Comparison of ENCODE assay signal across 1 cellular context in the genomic region with DNA sequence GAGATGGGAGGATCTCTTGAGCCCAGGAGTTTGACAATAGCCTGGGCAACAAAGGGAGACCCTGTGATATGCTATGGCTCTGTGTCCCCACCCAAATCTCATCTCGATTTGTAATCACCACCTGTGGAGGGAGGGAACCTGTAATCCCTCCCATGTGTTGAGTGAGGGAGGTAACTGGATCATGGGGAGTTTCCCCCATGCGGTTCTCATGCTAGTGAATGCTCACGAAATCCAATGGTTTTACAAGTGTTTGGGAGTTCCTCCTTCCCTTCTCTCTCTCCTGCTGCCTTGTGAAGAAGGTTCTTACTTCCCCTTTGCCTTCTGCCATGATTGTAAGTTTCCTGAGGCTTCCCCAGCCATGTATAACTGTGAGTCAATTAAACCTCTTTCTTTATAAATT.
A peak's percentile ranks its signal among the peaks of the same experiment; 100 is the strongest.
TF ChIP-seq lines count a peak whose summit lies in the region.

No MANE protein-coding gene starts in this region.

TF ChIP-seq in K562, 482 proteins besides CTCF, POLR2A, EP300 and RAD21:
- TF ChIP-seq NONO (IDR thresholded peaks at IDR 0.05; ENCODE audit: low read depth in 2 of 2, low read length in 1 of 2) = no peak
- TF ChIP-seq PHB (CRISPR knock-in tag; IDR thresholded peaks at IDR 0.05) = no peak
- TF ChIP-seq CSDE1 (IDR thresholded peaks at IDR 0.05) = no peak
- TF ChIP-seq XRCC4 (IDR thresholded peaks at IDR 0.05; ENCODE audit: extremely low read depth, insufficient read depth, insufficient read length) = no peak
- TF ChIP-seq ESRRB (CRISPR knock-in tag; IDR thresholded peaks at IDR 0.05; ENCODE audit: borderline replicate concordance) = no peak
- no peak for TF ChIP-seq SAP30 (IDR thresholded peaks at IDR 0.05; ENCODE audit: borderline replicate concordance, insufficient read depth, low read depth, low read length, poor library complexity, severe bottlenecking)
- TF ChIP-seq, protein P1, sequence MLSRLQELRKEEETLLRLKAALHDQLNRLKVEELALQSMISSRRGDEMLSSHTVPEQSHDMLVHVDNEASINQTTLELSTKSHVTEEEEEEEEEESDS (CRISPR knock-in tag; IDR thresholded peaks at IDR 0.05) = no peak
- no peak for TF ChIP-seq DDX20 (tag; IDR thresholded peaks at IDR 0.05; ENCODE audit: low read depth)
- TF ChIP-seq ZNF354B (CRISPR knock-in tag; IDR thresholded peaks at IDR 0.05) = no peak
- TF ChIP-seq MAFK (IDR thresholded peaks at IDR 0.05; ENCODE audit: low read length) = 0 out of 2 replicates have a peak, but pooled peaks have one; percentile 3
- TF ChIP-seq TAL1 (IDR thresholded peaks at IDR 0.05) = no peak
- TF ChIP-seq ZNF561 (CRISPR knock-in tag; conservative IDR thresholded peaks at IDR 0.05) = no peak
- no peak for TF ChIP-seq HDGF (IDR thresholded peaks at IDR 0.05)
- no peak for TF ChIP-seq ETS2 (tag; IDR thresholded peaks at IDR 0.05; ENCODE audit: borderline replicate concordance, poor library complexity, severe bottlenecking)
- peak; percentile 47; the same call in 1 of the 2 replicates for TF ChIP-seq SPI1 (IDR thresholded peaks at IDR 0.05; ENCODE audit: borderline replicate concordance, low read depth, low read length)
- TF ChIP-seq DMBX1 (CRISPR knock-in tag; IDR thresholded peaks at IDR 0.05; ENCODE audit: borderline replicate concordance) = no peak
- TF ChIP-seq THRAP3 (IDR thresholded peaks at IDR 0.05; ENCODE audit: borderline replicate concordance) = no peak
- no peak for TF ChIP-seq ZKSCAN8 (CRISPR knock-in tag; IDR thresholded peaks at IDR 0.05)
- TF ChIP-seq KHSRP (IDR thresholded peaks at IDR 0.05) = no peak
- TF ChIP-seq ZNF778 (CRISPR knock-in tag; IDR thresholded peaks at IDR 0.05) = no peak
- no peak for TF ChIP-seq SMARCC2 (IDR thresholded peaks at IDR 0.05; ENCODE audit: low read depth)
- TF ChIP-seq AFF1 (IDR thresholded peaks at IDR 0.05; ENCODE audit: low read depth in 1 of 2, partially characterized antibody in 2 of 2) = no peak
- 0 out of 2 replicates have a peak, but pooled peaks have one; percentile 8 for TF ChIP-seq ARID1B (IDR thresholded peaks at IDR 0.05)
- no peak for TF ChIP-seq HMGN3 (IDR thresholded peaks at IDR 0.05; ENCODE audit: borderline replicate concordance, extremely low read depth, insufficient read length, low read depth, low read length)
- TF ChIP-seq SP2 (IDR thresholded peaks at IDR 0.05; ENCODE audit: extremely low read depth, low read depth, low read length, poor library complexity, severe bottlenecking) = no peak
- no peak for TF ChIP-seq ZNF280B (CRISPR knock-in tag; IDR thresholded peaks at IDR 0.05)
- TF ChIP-seq CHD2 (IDR thresholded peaks at IDR 0.05; ENCODE audit: low read depth, low read length) = no peak
- no peak for TF ChIP-seq ELF1 (tag; IDR thresholded peaks at IDR 0.05)
- TF ChIP-seq, protein P2, sequence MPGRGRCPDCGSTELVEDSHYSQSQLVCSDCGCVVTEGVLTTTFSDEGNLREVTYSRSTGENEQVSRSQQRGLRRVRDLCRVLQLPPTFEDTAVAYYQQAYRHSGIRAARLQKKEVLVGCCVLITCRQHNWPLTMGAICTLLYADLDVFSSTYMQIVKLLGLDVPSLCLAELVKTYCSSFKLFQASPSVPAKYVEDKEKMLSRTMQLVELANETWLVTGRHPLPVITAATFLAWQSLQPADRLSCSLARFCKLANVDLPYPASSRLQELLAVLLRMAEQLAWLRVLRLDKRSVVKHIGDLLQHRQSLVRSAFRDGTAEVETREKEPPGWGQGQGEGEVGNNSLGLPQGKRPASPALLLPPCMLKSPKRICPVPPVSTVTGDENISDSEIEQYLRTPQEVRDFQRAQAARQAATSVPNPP (IDR thresholded peaks at IDR 0.05; ENCODE audit: borderline replicate concordance, insufficient read depth, insufficient read length) = no peak
- TF ChIP-seq TRIM28 (IDR thresholded peaks at IDR 0.05) = no peak; the same call in 1 of the 2 replicates
- no peak for TF ChIP-seq DNMT1 (IDR thresholded peaks at IDR 0.05)
- TF ChIP-seq TAF1 (IDR thresholded peaks at IDR 0.05; ENCODE audit: control insufficient read depth, extremely low read depth, insufficient read depth, low read length, severe bottlenecking) = no peak
- TF ChIP-seq, protein P3, sequence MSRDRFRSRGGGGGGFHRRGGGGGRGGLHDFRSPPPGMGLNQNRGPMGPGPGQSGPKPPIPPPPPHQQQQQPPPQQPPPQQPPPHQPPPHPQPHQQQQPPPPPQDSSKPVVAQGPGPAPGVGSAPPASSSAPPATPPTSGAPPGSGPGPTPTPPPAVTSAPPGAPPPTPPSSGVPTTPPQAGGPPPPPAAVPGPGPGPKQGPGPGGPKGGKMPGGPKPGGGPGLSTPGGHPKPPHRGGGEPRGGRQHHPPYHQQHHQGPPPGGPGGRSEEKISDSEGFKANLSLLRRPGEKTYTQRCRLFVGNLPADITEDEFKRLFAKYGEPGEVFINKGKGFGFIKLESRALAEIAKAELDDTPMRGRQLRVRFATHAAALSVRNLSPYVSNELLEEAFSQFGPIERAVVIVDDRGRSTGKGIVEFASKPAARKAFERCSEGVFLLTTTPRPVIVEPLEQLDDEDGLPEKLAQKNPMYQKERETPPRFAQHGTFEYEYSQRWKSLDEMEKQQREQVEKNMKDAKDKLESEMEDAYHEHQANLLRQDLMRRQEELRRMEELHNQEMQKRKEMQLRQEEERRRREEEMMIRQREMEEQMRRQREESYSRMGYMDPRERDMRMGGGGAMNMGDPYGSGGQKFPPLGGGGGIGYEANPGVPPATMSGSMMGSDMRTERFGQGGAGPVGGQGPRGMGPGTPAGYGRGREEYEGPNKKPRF (IDR thresholded peaks at IDR 0.05; ENCODE audit: low read depth, low read length) = no peak
- TF ChIP-seq, protein P4, sequence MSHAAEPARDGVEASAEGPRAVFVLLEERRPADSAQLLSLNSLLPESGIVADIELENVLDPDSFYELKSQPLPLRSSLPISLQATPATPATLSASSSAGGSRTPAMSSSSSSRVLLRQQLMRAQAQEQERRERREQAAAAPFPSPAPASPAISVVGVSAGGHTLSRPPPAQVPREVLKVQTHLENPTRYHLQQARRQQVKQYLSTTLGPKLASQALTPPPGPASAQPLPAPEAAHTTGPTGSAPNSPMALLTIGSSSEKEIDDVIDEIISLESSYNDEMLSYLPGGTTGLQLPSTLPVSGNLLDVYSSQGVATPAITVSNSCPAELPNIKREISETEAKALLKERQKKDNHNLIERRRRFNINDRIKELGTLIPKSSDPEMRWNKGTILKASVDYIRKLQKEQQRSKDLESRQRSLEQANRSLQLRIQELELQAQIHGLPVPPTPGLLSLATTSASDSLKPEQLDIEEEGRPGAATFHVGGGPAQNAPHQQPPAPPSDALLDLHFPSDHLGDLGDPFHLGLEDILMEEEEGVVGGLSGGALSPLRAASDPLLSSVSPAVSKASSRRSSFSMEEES (CRISPR knock-in tag; IDR thresholded peaks at IDR 0.05) = no peak
- no peak for TF ChIP-seq MLX (CRISPR knock-in tag; conservative IDR thresholded peaks at IDR 0.05)
- no peak for TF ChIP-seq LCOR (CRISPR knock-in tag; IDR thresholded peaks at IDR 0.05)
- 0 out of 2 replicates have a peak, but pooled peaks have one; percentile 38 for TF ChIP-seq CC2D1A (IDR thresholded peaks at IDR 0.05)
- no peak for TF ChIP-seq ZNF695 (CRISPR knock-in tag; IDR thresholded peaks at IDR 0.05)
- no peak for TF ChIP-seq ZNF146 (CRISPR knock-in tag; IDR thresholded peaks at IDR 0.05; ENCODE audit: unreplicated experiment)
- TF ChIP-seq YBX1 (IDR thresholded peaks at IDR 0.05) = no peak
- no peak for TF ChIP-seq HDAC1 (IDR thresholded peaks at IDR 0.05)
- TF ChIP-seq TRIM24 (IDR thresholded peaks at IDR 0.05) = peak in 1 of 2 experiments; percentile 6; a peak in 1 of 4 replicates
- TF ChIP-seq ZNF57 (CRISPR knock-in tag; IDR thresholded peaks at IDR 0.05) = no peak
- TF ChIP-seq SREBF1 (IDR thresholded peaks at IDR 0.05; ENCODE audit: borderline replicate concordance, low read depth, low read length) = no peak
- TF ChIP-seq NFIX (CRISPR knock-in tag; IDR thresholded peaks at IDR 0.05; ENCODE audit: low read depth) = no peak
- TF ChIP-seq NFE2L1 (tag; IDR thresholded peaks at IDR 0.05; ENCODE audit: borderline replicate concordance, low read depth) = no peak
- no peak for TF ChIP-seq MYC (IDR thresholded peaks at IDR 0.05; ENCODE audit: low read depth, low read length)
- TF ChIP-seq MYC (CRISPR knock-in tag; IDR thresholded peaks at IDR 0.05; ENCODE audit: borderline replicate concordance, low read depth) = no peak
- TF ChIP-seq FOXM1 (IDR thresholded peaks at IDR 0.05; ENCODE audit: low read depth) = peak; percentile 29; the same call in 1 of the 2 replicates
- TF ChIP-seq FOXM1 (CRISPR knock-in tag; IDR thresholded peaks at IDR 0.05; ENCODE audit: low read depth) = no peak
- TF ChIP-seq, protein P5, sequence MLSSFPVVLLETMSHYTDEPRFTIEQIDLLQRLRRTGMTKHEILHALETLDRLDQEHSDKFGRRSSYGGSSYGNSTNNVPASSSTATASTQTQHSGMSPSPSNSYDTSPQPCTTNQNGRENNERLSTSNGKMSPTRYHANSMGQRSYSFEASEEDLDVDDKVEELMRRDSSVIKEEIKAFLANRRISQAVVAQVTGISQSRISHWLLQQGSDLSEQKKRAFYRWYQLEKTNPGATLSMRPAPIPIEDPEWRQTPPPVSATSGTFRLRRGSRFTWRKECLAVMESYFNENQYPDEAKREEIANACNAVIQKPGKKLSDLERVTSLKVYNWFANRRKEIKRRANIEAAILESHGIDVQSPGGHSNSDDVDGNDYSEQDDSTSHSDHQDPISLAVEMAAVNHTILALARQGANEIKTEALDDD (IDR thresholded peaks at IDR 0.05) = no peak
- TF ChIP-seq MEIS2 (IDR thresholded peaks at IDR 0.05; ENCODE audit: partially characterized antibody) = peak; percentile 9
- TF ChIP-seq, protein P6, sequence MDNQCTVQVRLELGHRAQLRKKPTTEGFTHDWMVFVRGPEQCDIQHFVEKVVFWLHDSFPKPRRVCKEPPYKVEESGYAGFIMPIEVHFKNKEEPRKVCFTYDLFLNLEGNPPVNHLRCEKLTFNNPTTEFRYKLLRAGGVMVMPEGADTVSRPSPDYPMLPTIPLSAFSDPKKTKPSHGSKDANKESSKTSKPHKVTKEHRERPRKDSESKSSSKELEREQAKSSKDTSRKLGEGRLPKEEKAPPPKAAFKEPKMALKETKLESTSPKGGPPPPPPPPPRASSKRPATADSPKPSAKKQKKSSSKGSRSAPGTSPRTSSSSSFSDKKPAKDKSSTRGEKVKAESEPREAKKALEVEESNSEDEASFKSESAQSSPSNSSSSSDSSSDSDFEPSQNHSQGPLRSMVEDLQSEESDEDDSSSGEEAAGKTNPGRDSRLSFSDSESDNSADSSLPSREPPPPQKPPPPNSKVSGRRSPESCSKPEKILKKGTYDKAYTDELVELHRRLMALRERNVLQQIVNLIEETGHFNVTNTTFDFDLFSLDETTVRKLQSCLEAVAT (IDR thresholded peaks at IDR 0.05) = no peak
